ENCODE assay signal across 10 cellular contexts in genomic region chr11:3838504-3838903, GRCh38. TPM values are rescaled to one million over a fixed set of nuclear protein-coding genes. Genes with fewer than 3 reads are reported as not detected.
A peak's percentile ranks its signal among the peaks of the same experiment; 100 is the strongest.
DNase-seq lines count a peak whose midpoint lies in the region; ATAC-seq and TF ChIP-seq lines count a peak whose summit lies in the region.
"Had no signal": no experiment of that assay in that cellular context is flagged by ENCODE, and none has a peak within 500 bp of the region (broad histone marks: within the 10 kb centered on the region; RNA-seq: fewer than 3 reads in every experiment).

No MANE protein-coding gene starts in this region.

- H4K20me1 ChIP-seq in MM.1S (ENCODE audit: insufficient read depth, low read length) = 0 out of 2 replicates have a peak, but pooled peaks cover 4% of the 10 kb centered on the region

- DNase-seq in right atrium auricular region (ENCODE audit: low spot score) (no peak), left cardiac atrium (no peak), activated B cell treated with CpG ODN at 0.5 μM for 24 hours (no peak), lung (ENCODE audit: low spot score) (no peak), vagina (ENCODE audit: extremely low spot score in 2 of 2) (no peak), Ammon's horn (ENCODE audit: low spot score) (no peak), MM.1S (no peak), A172 (ENCODE audit: low spot score) (no peak)
- DNase-seq: kidney glomerular epithelial cell had no signal

- peaks cover 7% of the 10 kb centered on the region for H3F3A ChIP-seq in MM.1S (ENCODE audit: insufficient read depth, low read length)

- WGBS in lung, 2 donors = 51 to 68% methylated on average over 2 of the region's 2 CpGs

- TF ChIP-seq CTCF in right atrium auricular region (IDR thresholded peaks at IDR 0.05) = no peak
- no peak for TF ChIP-seq CTCF in activated B cell treated with CpG ODN at 0.5 μM for 24 hours (IDR thresholded peaks at IDR 0.05)
- TF ChIP-seq CTCF in lung (IDR thresholded peaks at IDR 0.05; ENCODE audit: control extremely low read depth, extremely low read depth) = no peak
- TF ChIP-seq CTCF in vagina (IDR thresholded peaks at IDR 0.05) = no peak
- no peak for TF ChIP-seq CTCF in MM.1S (IDR thresholded peaks at IDR 0.05; ENCODE audit: low read length)

- H3K4me3 ChIP-seq in right atrium auricular region = no peak overlapping the region
- no peak overlapping the region for H3K4me3 ChIP-seq in lung
- H3K4me3 ChIP-seq in vagina = peak overlapping the region in 1 of 2 donors; percentile 96
- no peak overlapping the region for H3K4me3 ChIP-seq in MM.1S (ENCODE audit: low read length)

- H3K4me2 ChIP-seq in MM.1S (ENCODE audit: low read depth, low read length) = no peak overlapping the region

- no peak for ATAC-seq in left cardiac atrium
- no peak for ATAC-seq in activated B cell treated with CpG ODN at 0.5 μM for 24 hours (ENCODE audit: low read depth)
- ATAC-seq in lung (ENCODE audit: insufficient read depth, low FRiP score) = no peak
- ATAC-seq: activated CD4-positive, CD25-positive, alpha-beta regulatory T cell treated with anti-CD3 and anti-CD28 coated beads, Interleukin-2, amount 50 U/mL, for 24 hours had no signal

- H3K9me3 Mint-ChIP-seq in activated B cell treated with CpG ODN at 0.5 μM for 24 hours = no peaks in the 10 kb centered on the region

- peaks cover 53% of the 10 kb centered on the region for H3K36me3 Mint-ChIP-seq in activated B cell treated with CpG ODN at 0.5 μM for 24 hours (ENCODE audit: low read depth)

- peaks cover 78% of the 10 kb centered on the region for H3K4me1 Mint-ChIP-seq in activated B cell treated with CpG ODN at 0.5 μM for 24 hours

- H3K4me1 ChIP-seq in right atrium auricular region (peaks cover 0 to 69% of the 10 kb centered on the region in 2 donors), lung (ENCODE audit: control insufficient read depth in 2 of 2, insufficient read depth in 2 of 2, low read length in 2 of 2) (peaks cover 20 to 44% of the 10 kb centered on the region in 2 donors), vagina (peaks cover 59% of the 10 kb centered on the region), MM.1S (ENCODE audit: low read length) (peaks cover 34% of the 10 kb centered on the region)

- no peaks in the 10 kb centered on the region for H3K27me3 Mint-ChIP-seq in activated B cell treated with CpG ODN at 0.5 μM for 24 hours

- H3K9ac ChIP-seq in MM.1S (ENCODE audit: low read length) = no peak overlapping the region

- CTCF ChIA-PET in activated B cell treated with CpG ODN at 0.5 μM for 24 hours (lab: Charles Lee) = interaction anchor here (3.2 to 13.0 kb wide), 4 partner anchors 14 to 234 kb away, joined by 13 to 156 read pairs (median 44); partner anchors contain the start of genes PGAP2 and STIM1

- no peaks in the 10 kb centered on the region for H3K36me3 ChIP-seq in right atrium auricular region
- peaks cover 0 to under 1% of the 10 kb centered on the region in 2 donors for H3K36me3 ChIP-seq in lung (ENCODE audit: control insufficient read depth in 2 of 2, insufficient read depth in 2 of 2, low read length in 2 of 2)
- no peaks in the 10 kb centered on the region for H3K36me3 ChIP-seq in vagina
- H3K36me3 ChIP-seq in MM.1S (replicated peaks; ENCODE audit: insufficient read depth, low read length) = no peaks in the 10 kb centered on the region; the same call in 1 of the 2 replicates

- peak overlapping the region; percentile 91 for H3K4me3 Mint-ChIP-seq in activated B cell treated with CpG ODN at 0.5 μM for 24 hours

- peak overlapping the region; percentile 83 for H3K27ac Mint-ChIP-seq in activated B cell treated with CpG ODN at 0.5 μM for 24 hours

- H3K27ac ChIP-seq in right atrium auricular region (peak overlapping the region; percentile 39 to 49), lung (ENCODE audit: low read depth in 1 of 2, low read length in 1 of 2) (peak overlapping the region; percentile 23 to 94), vagina (peak overlapping the region; percentile 96), MM.1S (ENCODE audit: low read length) (no peak overlapping the region)

- H3K9me3 ChIP-seq in right atrium auricular region (no peaks in the 10 kb centered on the region), lung (ENCODE audit: control insufficient read depth in 2 of 2, insufficient read depth in 1 of 2, low read length in 1 of 2) (no peaks in the 10 kb centered on the region), vagina (no peaks in the 10 kb centered on the region), MM.1S (replicated peaks; ENCODE audit: insufficient read depth, low read length) (no peaks in the 10 kb centered on the region)

- no peaks in the 10 kb centered on the region for H3K9me2 ChIP-seq in MM.1S (replicated peaks; ENCODE audit: insufficient read depth, low read length)

- POLR2A ChIA-PET in activated B cell treated with CpG ODN at 0.5 μM for 24 hours (lab: Charles Lee) = interaction anchor here (0.7 to 9.3 kb wide), 6 partner anchors 10 to 41 kb away, joined by 5 to 352 read pairs (median 60); partner anchors contain the start of genes NUP98, PGAP2 and STIM1

- intact Hi-C loops in left cardiac atrium (cut with DNase I) (no loop called here), activated B cell treated with CpG ODN at 0.5 μM for 24 hours (cut with micrococcal nuclease) (no loop called here), vagina (cut with DNase I) (no loop called here)

- peaks cover 71% of the 10 kb centered on the region for H3K79me2 ChIP-seq in MM.1S (ENCODE audit: low read length)

- no peak overlapping the region for H2AFZ ChIP-seq in MM.1S (ENCODE audit: low read length)

- TF ChIP-seq POLR2A in vagina (IDR thresholded peaks at IDR 0.05) = no peak

- H3K27me3 ChIP-seq in right atrium auricular region (no peaks in the 10 kb centered on the region), lung (ENCODE audit: control insufficient read depth, insufficient read depth) (no peaks in the 10 kb centered on the region), vagina (no peaks in the 10 kb centered on the region), MM.1S (replicated peaks; ENCODE audit: insufficient read depth, low read length) (no peaks in the 10 kb centered on the region)

RNA-seq across cellular contexts. Expression of gene RHOG, which starts 2.3 kb away (rescaled TPM):
- total RNA-seq in right atrium auricular region (10 to 100 TPM; 20.1 to 48.9 TPM), left cardiac atrium (10 to 100 TPM; 31.1 to 33.3 TPM), activated B cell treated with CpG ODN at 0.5 μM for 24 hours (163 and 176 TPM in 2 replicates), lung (10 to 100 TPM; 15.4 to 95.8 TPM), vagina (107 TPM)
- 100 to 1,000 TPM in 1 of 2 donors, 10 to 100 TPM in 1; 69.4 to 287 TPM for polyA plus RNA-seq in lung
- 40.6 and 50.9 TPM in 2 replicates for total RNA-seq in A172 (2014; rRNA removed; shearing (Covaris generic))

RNA-seq across cellular contexts. Expression of gene STIM1, which starts 17.0 kb away (rescaled TPM):
- total RNA-seq in right atrium auricular region = 10 to 100 TPM; 15.4 to 16.6 TPM
- total RNA-seq in left cardiac atrium = 10 to 100 TPM; 21.4 to 25.8 TPM
- total RNA-seq in activated B cell treated with CpG ODN at 0.5 μM for 24 hours = 37.3 and 38.4 TPM in 2 replicates
- 10 to 100 TPM; 49.7 to 56.4 TPM for total RNA-seq in lung
- 10 to 100 TPM; 12.1 to 32.6 TPM for polyA plus RNA-seq in lung
- 68.8 TPM for total RNA-seq in vagina
- 23.6 and 27.1 TPM in 2 replicates for total RNA-seq in A172 (2014; rRNA removed; shearing (Covaris generic))

RNA-seq across cellular contexts. Expression of gene PGAP2, which starts 30.1 kb away (rescaled TPM):
- total RNA-seq in right atrium auricular region (10 to 100 TPM; 10.8 to 14.9 TPM), left cardiac atrium (10 to 100 TPM; 10.9 to 15.3 TPM), activated B cell treated with CpG ODN at 0.5 μM for 24 hours (19.7 and 25.0 TPM in 2 replicates), lung (10 to 100 TPM; 22.4 to 23.6 TPM), vagina (19.6 TPM)
- polyA plus RNA-seq in lung = 10 to 100 TPM; 17.5 to 19.4 TPM
- total RNA-seq in A172 (2014; rRNA removed; shearing (Covaris generic)) = 15.4 and 16.6 TPM in 2 replicates

RNA-seq across cellular contexts. Expression of gene NUP98, which starts 41.1 kb away (rescaled TPM):
- total RNA-seq in right atrium auricular region (10 to 100 TPM; 58.8 to 94.5 TPM), left cardiac atrium (10 to 100 TPM; 38.0 to 59.7 TPM), activated B cell treated with CpG ODN at 0.5 μM for 24 hours (98.0 and 117 TPM in 2 replicates), lung (100 to 1,000 TPM in 1 of 2 donors, 10 to 100 TPM in 1; 67.1 to 109 TPM), vagina (110 TPM)
- polyA plus RNA-seq in lung = 10 to 100 TPM; 16.6 to 52.3 TPM
- total RNA-seq in A172 (2014; rRNA removed; shearing (Covaris generic)) = 96.6 and 104 TPM in 2 replicates
